ENCODE assay signal across 14 cellular contexts in the genomic region with DNA sequence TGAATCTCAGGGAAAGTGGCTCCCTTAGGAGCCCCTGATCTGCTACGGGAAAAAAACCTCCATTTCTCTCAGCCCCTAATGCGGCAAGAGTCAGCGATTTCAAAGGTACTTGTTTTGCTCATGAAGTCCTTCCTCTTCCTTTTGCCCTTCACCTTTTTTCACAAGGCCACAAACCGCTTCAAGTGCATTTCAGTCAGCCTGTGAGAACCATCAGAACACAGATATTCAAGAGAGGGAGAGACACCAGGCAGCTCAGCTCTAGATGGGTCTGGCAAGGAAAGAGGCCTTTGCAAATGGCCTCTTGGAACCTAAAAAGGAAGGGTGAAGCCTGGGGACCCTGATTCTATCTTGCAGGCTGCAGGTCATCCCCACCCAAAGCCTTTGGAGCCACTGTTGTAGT.
DNase-seq lines count a peak whose midpoint lies in the region; TF ChIP-seq lines count a peak whose summit lies in the region.
"Had no signal": no experiment of that assay in that cellular context is flagged by ENCODE, and none has a peak within 500 bp of the region (broad histone marks: within the 10 kb centered on the region; RNA-seq: fewer than 3 reads in every experiment).

No MANE protein-coding gene starts in this region.

- no peak overlapping the region for H3K4me3 Mint-ChIP-seq in osteocyte (ENCODE audit: unreplicated experiment)
- H3K4me3 Mint-ChIP-seq: activated T-cell treated with anti-CD3 and anti-CD28 coated beads, Interleukin-2, amount 50 U/mL, for 72 hours had no signal

- 75% methylated on average over 4 of the region's 4 CpGs for WGBS in mammary epithelial cell (ENCODE audit: low coverage, missing lambda C conversion rate)
- 67% methylated on average over 4 of the region's 4 CpGs for WGBS in esophagus muscularis mucosa

- no peak overlapping the region for H3K4me2 ChIP-seq in mammary epithelial cell (ENCODE audit: insufficient read depth, low read depth, low read length)

- H3K4me3 ChIP-seq in breast epithelium: no peak overlapping the region
- no peak overlapping the region for H3K4me3 ChIP-seq in mammary epithelial cell (replicated peaks in 1 of 3; ENCODE audit: insufficient read depth in 1 of 3, low read depth in 2 of 3, low read length in 3 of 3)
- H3K4me3 ChIP-seq in esophagus muscularis mucosa: no peak overlapping the region
- no peak overlapping the region for H3K4me3 ChIP-seq in vagina

- H3K9ac ChIP-seq in mammary epithelial cell (ENCODE audit: insufficient read depth, low read length): no peak overlapping the region

- H3K27me3 Mint-ChIP-seq in osteocyte (ENCODE audit: unreplicated experiment): no peaks in the 10 kb centered on the region

- peaks cover 28% of the 10 kb centered on the region for H3K4me1 Mint-ChIP-seq in osteocyte (ENCODE audit: unreplicated experiment)

- CTCF ChIA-PET in mammary epithelial cell (lab: Charles Lee; ENCODE audit: low non-redundant PET): no interaction called here

- H3K27ac Mint-ChIP-seq in osteocyte (ENCODE audit: unreplicated experiment): peak overlapping the region; percentile 97
- H3K27ac Mint-ChIP-seq: activated T-cell treated with anti-CD3 and anti-CD28 coated beads, Interleukin-2, amount 50 U/mL, for 72 hours had no signal

- TF ChIP-seq CTCF in breast epithelium (IDR thresholded peaks at IDR 0.05) (no peak), mammary epithelial cell (conservative IDR thresholded peaks at IDR 0.05 in 1 of 2, IDR thresholded peaks at IDR 0.05 in 1 of 2; ENCODE audit: extremely low read depth in 1 of 2, insufficient read depth in 1 of 2, low read depth in 1 of 2, low read length in 2 of 2) (no peak), esophagus muscularis mucosa (IDR thresholded peaks at IDR 0.05) (no peak), osteocyte (IDR thresholded peaks at IDR 0.05) (no peak), vagina (IDR thresholded peaks at IDR 0.05) (no peak), GM10266 (IDR thresholded peaks at IDR 0.05; ENCODE audit: control insufficient read depth, insufficient read depth, low read depth, missing control alignments) (no peak)

- H3K27me3 ChIP-seq in breast epithelium (no peaks in the 10 kb centered on the region), mammary epithelial cell (ENCODE audit: insufficient read depth, low read length) (no peaks in the 10 kb centered on the region), esophagus muscularis mucosa (no peaks in the 10 kb centered on the region), vagina (no peaks in the 10 kb centered on the region)

- H3K36me3 Mint-ChIP-seq in osteocyte (ENCODE audit: unreplicated experiment): no peaks in the 10 kb centered on the region

- no TSS peak for BruUV-seq in mammary epithelial cell (replicated peaks; lab: Mats Ljungman, UMichigan)

- in situ Hi-C loops in mammary epithelial cell (cut with MboI; ENCODE audit: low sequenced_read_pairs in 2 of 2): no loop called here

- peaks cover 30% of the 10 kb centered on the region for H3K79me2 ChIP-seq in mammary epithelial cell (ENCODE audit: insufficient read depth, low read length)

- H3K9me3 Mint-ChIP-seq in osteocyte (ENCODE audit: unreplicated experiment): no peaks in the 10 kb centered on the region
- H3K9me3 Mint-ChIP-seq: activated T-cell treated with anti-CD3 and anti-CD28 coated beads, Interleukin-2, amount 50 U/mL, for 72 hours had no signal

- dilution Hi-C loops in mammary epithelial cell (cut with HindIII; ENCODE audit: low sequenced_read_pairs): no loop called here

- no peak for DNase-seq in breast epithelium (ENCODE audit: low spot score in 2 of 2)
- DNase-seq in mammary epithelial cell: no peak
- no peak for DNase-seq in esophagus muscularis mucosa (ENCODE audit: extremely low spot score)
- no peak for DNase-seq in osteocyte (ENCODE audit: extremely low spot score, unreplicated experiment)
- DNase-seq in vagina (ENCODE audit: extremely low spot score in 2 of 2): no peak
- DNase-seq in NCI-H510A (lab: John Stamatoyannopoulos, UW): no peak
- no peak for DNase-seq in MV-4-11 (lab: John Stamatoyannopoulos, UW)
- no peak for DNase-seq in GM10266 (ENCODE audit: extremely low spot score)
- DNase-seq: activated T-cell treated with anti-CD3 and anti-CD28 coated beads, Interleukin-2, amount 50 U/mL, for 72 hours; DND-41; NCI-H1092 treated with DMSO at 0.1 percent for 48 hours; NCI-H524; SHP77 treated with DMSO at 0.1 percent for 48 hours; stimulated activated CD4-positive, alpha-beta T cell treated with anti-CD3 and anti-CD28 coated beads, Interleukin-1b, Interleukin-23, amount 100 ng/mL, for 48 hours had no signal

- intact Hi-C loops in breast epithelium (cut with DNase I; ENCODE audit: low total_unique reads): no loop called here
- intact Hi-C loops in mammary epithelial cell (cut with micrococcal nuclease): no loop called here
- intact Hi-C loops in esophagus muscularis mucosa (cut with DNase I): no loop called here
- intact Hi-C loops in vagina (cut with DNase I): loop anchor here (5.0 kb wide), 1 partner anchor 60 kb away; no protein-coding TSS in a partner anchor

- no peak overlapping the region for H2AFZ ChIP-seq in mammary epithelial cell (ENCODE audit: low read depth, low read length)

- TF ChIP-seq POLR2A in breast epithelium (IDR thresholded peaks at IDR 0.05) (no peak), esophagus muscularis mucosa (IDR thresholded peaks at IDR 0.05; ENCODE audit: low read depth) (no peak), vagina (IDR thresholded peaks at IDR 0.05) (no peak)

- H3K4me1 ChIP-seq in breast epithelium: peaks cover 0 to 10% of the 10 kb centered on the region in 2 donors
- peaks cover 3% of the 10 kb centered on the region for H3K4me1 ChIP-seq in mammary epithelial cell (ENCODE audit: insufficient read depth, low read length)
- peaks cover 53 to 79% (median 69%) of the 10 kb centered on the region in 4 donors for H3K4me1 ChIP-seq in esophagus muscularis mucosa
- peaks cover 48% of the 10 kb centered on the region for H3K4me1 ChIP-seq in vagina

- H4K20me1 ChIP-seq in mammary epithelial cell (ENCODE audit: insufficient read depth, low read length): no peaks in the 10 kb centered on the region

- H3K27ac ChIP-seq in breast epithelium (peak overlapping the region; percentile 73 to 79), mammary epithelial cell (ENCODE audit: insufficient read depth, low read depth, low read length) (no peak overlapping the region), esophagus muscularis mucosa (replicated peaks in 1 of 4) (peak overlapping the region; percentile 70 to 79 (median 72)), vagina (peak overlapping the region; percentile 70)

- TF ChIP-seq EP300 in esophagus muscularis mucosa (IDR thresholded peaks at IDR 0.05): no peak

- H3K36me3 ChIP-seq in breast epithelium (no peaks in the 10 kb centered on the region), mammary epithelial cell (ENCODE audit: insufficient read depth, low read length) (peaks cover 2% of the 10 kb centered on the region), esophagus muscularis mucosa (no peaks in the 10 kb centered on the region), vagina (no peaks in the 10 kb centered on the region)

- H3K9me3 ChIP-seq in breast epithelium: no peaks in the 10 kb centered on the region
- no peaks in the 10 kb centered on the region for H3K9me3 ChIP-seq in mammary epithelial cell (replicated peaks; ENCODE audit: insufficient read depth, low read length)
- no peaks in the 10 kb centered on the region for H3K9me3 ChIP-seq in esophagus muscularis mucosa
- no peaks in the 10 kb centered on the region for H3K9me3 ChIP-seq in vagina
